28 cellular contexts compared by ENCODE assay signal in the genomic region with DNA sequence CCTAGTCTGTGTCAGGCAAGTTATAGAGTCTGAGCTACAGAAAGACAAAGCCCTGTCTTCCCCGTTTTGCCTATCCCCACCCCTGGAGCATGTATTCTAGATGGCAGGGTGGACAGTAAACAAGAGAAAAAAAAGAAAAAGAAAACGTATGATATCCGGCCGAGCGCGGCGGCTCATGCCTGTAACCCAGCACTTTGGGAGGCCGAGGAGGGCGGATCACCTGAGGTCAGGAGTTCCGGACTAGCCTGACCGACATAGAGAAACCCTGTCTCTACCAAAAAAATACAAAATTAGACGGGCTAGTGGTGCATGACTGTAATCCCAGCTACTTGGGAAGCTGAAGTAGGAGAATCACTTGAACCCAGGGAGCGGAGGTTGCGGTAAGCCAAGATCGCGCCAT.
"Had no signal": no experiment of that assay in that cellular context is flagged by ENCODE, and none has a peak within 500 bp of the region (broad histone marks: within the 10 kb centered on the region; RNA-seq: fewer than 3 reads in every experiment).

No MANE protein-coding gene starts in this region.

- H3K4me1 Mint-ChIP-seq: naive thymus-derived CD4-positive, alpha-beta T cell; natural killer cell; nephron; neural crest cell; stimulated activated effector memory CD8-positive, alpha-beta T cell treated with anti-CD3 and anti-CD28 coated beads, Interleukin-12 subunit alpha, Interleukin-12 subunit beta, amount 100 ng/mL, for 72 hours; stimulated activated naive B cell treated with anti-CD40 and anti-IgM and Interleukin-4, amounts not matched to agents 10 μg/mL and 1 μg/mL and 100 μg/mL, for 72 hours had no signal

- H3K36me3 Mint-ChIP-seq: naive thymus-derived CD4-positive, alpha-beta T cell; stimulated activated effector memory CD8-positive, alpha-beta T cell treated with anti-CD3 and anti-CD28 coated beads, Interleukin-12 subunit alpha, Interleukin-12 subunit beta, amount 100 ng/mL, for 72 hours; stimulated activated naive B cell treated with anti-CD40 and anti-IgM and Interleukin-4, amounts not matched to agents 10 μg/mL and 1 μg/mL and 100 μg/mL, for 72 hours had no signal

- H3K4me3 ChIP-seq: pancreas, prostate gland, right lobe of liver, sigmoid colon, stomach, thoracic aorta, thyroid gland, tibial nerve, upper lobe of left lung, vagina had no signal

- H3K27ac Mint-ChIP-seq: naive thymus-derived CD4-positive, alpha-beta T cell; natural killer cell; stimulated activated effector memory CD8-positive, alpha-beta T cell treated with anti-CD3 and anti-CD28 coated beads, Interleukin-12 subunit alpha, Interleukin-12 subunit beta, amount 100 ng/mL, for 72 hours; stimulated activated naive B cell treated with anti-CD40 and anti-IgM and Interleukin-4, amounts not matched to agents 10 μg/mL and 1 μg/mL and 100 μg/mL, for 72 hours; stimulated activated naive CD8-positive, alpha-beta T cell treated with anti-CD3 and anti-CD28 coated beads, Interleukin-15, Interleukin-2, amounts not matched to agents 100 ng/mL and 50 ng/mL, for 24 hours had no signal

- H3K27ac ChIP-seq: pancreas, prostate gland, right lobe of liver, sigmoid colon, stomach, thoracic aorta, thyroid gland, tibial nerve, upper lobe of left lung, vagina had no signal

- H3K4me1 ChIP-seq: pancreas, prostate gland, right lobe of liver, sigmoid colon, stomach, thyroid gland, tibial nerve, upper lobe of left lung, vagina had no signal

- DNase-seq: naive thymus-derived CD4-positive, alpha-beta T cell; natural killer cell; occipital lobe; pancreas; retina; sigmoid colon; small intestine; stimulated activated CD4-positive, alpha-beta T cell treated with anti-CD3 and anti-CD28 coated beads, Interleukin-15, amount 100 ng/mL, for 24 hours; stimulated activated CD4-positive, alpha-beta T cell treated with anti-CD3 and anti-CD28 coated beads, Interleukin-2, amount 100 ng/mL, for 24 hours; stimulated activated CD4-positive, alpha-beta T cell treated with anti-CD3 and anti-CD28 coated beads, Interleukin-2, amount 100 ng/mL, for 48 hours; stimulated activated CD4-positive, alpha-beta T cell treated with anti-CD3 and anti-CD28 coated beads, Interleukin-4, amount 100 ng/mL, for 24 hours; stimulated activated naive B cell treated with anti-CD40 and anti-IgM and Interleukin-4, amounts not matched to agents 10 μg/mL and 1 μg/mL and 100 μg/mL, for 72 hours; stimulated activated naive CD4-positive, alpha-beta T cell treated with Interleukin-2 at 50 U/mL for 16 hours; stomach; thyroid gland; trophoblast cell had no signal

- H3K4me3 Mint-ChIP-seq: naive thymus-derived CD4-positive, alpha-beta T cell; natural killer cell; nephron; neural crest cell; stimulated activated effector memory CD8-positive, alpha-beta T cell treated with anti-CD3 and anti-CD28 coated beads, Interleukin-12 subunit alpha, Interleukin-12 subunit beta, amount 100 ng/mL, for 72 hours; stimulated activated naive B cell treated with anti-CD40 and anti-IgM and Interleukin-4, amounts not matched to agents 10 μg/mL and 1 μg/mL and 100 μg/mL, for 72 hours; stimulated activated naive CD8-positive, alpha-beta T cell treated with anti-CD3 and anti-CD28 coated beads, Interleukin-15, Interleukin-2, amounts not matched to agents 100 ng/mL and 50 ng/mL, for 24 hours had no signal

- H3K27me3 Mint-ChIP-seq: naive thymus-derived CD4-positive, alpha-beta T cell; stimulated activated naive B cell treated with anti-CD40 and anti-IgM and Interleukin-4, amounts not matched to agents 10 μg/mL and 1 μg/mL and 100 μg/mL, for 72 hours; stimulated activated naive CD8-positive, alpha-beta T cell treated with anti-CD3 and anti-CD28 coated beads, Interleukin-15, Interleukin-2, amounts not matched to agents 100 ng/mL and 50 ng/mL, for 24 hours had no signal

- ATAC-seq: naive thymus-derived CD4-positive, alpha-beta T cell; natural killer cell; pancreas; right cardiac atrium; right lobe of liver; stimulated activated effector memory CD8-positive, alpha-beta T cell treated with anti-CD3 and anti-CD28 coated beads, Interleukin-12 subunit alpha, Interleukin-12 subunit beta, amount 100 ng/mL, for 72 hours; stimulated activated naive B cell treated with anti-CD40 and anti-IgM and Interleukin-4, amounts not matched to agents 10 μg/mL and 1 μg/mL and 100 μg/mL, for 72 hours had no signal

- H3K9me3 ChIP-seq: pancreas, prostate gland, right lobe of liver, sigmoid colon, stomach, thoracic aorta, thyroid gland, tibial nerve, upper lobe of left lung, vagina had no signal

- H3K27me3 ChIP-seq: pancreas, right lobe of liver, sigmoid colon, stomach, thyroid gland, tibial nerve, upper lobe of left lung, vagina had no signal

- H3K36me3 ChIP-seq: pancreas, prostate gland, right lobe of liver, sigmoid colon, stomach, thoracic aorta, thyroid gland, tibial nerve, upper lobe of left lung, vagina had no signal

- H3K9me3 Mint-ChIP-seq: nephron had no signal

- FAIRE-seq: pancreas, small intestine, urothelium cell line had no signal
